Comparison of ENCODE assay signal across 1 cellular context in the genomic region with DNA sequence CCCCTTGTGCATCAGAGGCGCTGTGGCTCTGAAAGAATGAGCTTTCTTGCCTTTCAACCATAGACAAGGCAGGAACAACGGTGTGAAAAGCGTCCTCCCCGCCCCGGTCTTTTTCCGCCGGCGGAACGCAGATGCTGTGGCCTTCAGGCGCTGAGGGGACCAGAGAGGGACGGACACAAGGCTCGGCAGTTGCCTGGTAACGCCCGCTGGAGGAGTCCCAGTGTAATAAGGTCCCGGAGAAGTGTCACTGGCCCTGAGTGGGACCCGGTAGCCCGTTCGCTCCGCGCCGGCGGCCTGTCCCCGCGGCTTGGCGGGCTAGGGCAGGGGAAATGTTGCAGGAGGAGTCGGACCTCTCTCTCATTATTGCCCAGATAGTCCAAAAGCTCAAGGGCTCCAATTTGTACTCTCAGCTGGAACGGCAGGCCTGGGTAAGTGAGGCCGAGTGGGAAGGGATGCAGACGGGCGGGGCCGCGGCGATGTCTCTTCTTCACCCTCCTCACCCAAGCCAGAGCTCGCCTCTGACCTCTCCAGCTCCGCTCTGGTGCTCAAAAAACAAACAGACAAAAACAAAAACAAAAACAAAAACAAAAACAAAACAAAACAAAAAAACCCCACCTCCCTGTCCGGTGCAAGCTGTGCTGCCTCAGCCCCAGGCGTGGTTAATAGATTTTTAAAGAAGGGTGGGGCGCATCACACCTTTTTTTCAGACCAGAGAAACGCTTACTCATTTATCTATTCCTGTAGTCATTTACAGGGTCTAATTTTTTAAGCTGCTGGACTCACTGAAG.
TF ChIP-seq lines count a peak whose summit lies in the region.

A gene with protein sequence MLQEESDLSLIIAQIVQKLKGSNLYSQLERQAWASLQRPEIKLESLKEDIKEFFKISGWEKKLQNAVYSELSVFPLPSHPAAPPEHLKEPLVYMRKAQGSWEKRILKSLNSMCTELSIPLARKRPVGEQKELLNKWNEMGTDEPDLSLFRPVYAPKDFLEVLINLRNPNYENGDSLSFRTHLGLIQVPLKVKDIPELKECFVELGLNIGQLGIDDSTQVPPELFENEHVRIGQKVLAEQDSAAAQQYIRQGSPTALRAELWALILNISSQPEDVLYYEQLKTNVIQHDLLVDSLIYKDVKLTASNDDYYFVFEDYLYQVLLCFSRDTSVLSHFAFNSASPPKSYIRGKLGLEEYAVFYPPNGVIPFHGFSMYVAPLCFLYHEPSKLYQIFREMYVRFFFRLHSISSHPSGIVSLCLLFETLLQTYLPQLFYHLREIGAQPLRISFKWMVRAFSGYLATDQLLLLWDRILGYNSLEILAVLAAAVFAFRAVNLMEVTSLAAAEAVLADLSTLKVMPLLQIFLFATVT (plus strand): TSS at position 220 of the 788 bp plus-strand sequence. CDS start 110 bp downstream, at position 330.

TF ChIP-seq in GM12878, 131 proteins besides CTCF, POLR2A, EP300 and RAD21 (continued from another document and continues in another):
- TF ChIP-seq, protein P1, sequence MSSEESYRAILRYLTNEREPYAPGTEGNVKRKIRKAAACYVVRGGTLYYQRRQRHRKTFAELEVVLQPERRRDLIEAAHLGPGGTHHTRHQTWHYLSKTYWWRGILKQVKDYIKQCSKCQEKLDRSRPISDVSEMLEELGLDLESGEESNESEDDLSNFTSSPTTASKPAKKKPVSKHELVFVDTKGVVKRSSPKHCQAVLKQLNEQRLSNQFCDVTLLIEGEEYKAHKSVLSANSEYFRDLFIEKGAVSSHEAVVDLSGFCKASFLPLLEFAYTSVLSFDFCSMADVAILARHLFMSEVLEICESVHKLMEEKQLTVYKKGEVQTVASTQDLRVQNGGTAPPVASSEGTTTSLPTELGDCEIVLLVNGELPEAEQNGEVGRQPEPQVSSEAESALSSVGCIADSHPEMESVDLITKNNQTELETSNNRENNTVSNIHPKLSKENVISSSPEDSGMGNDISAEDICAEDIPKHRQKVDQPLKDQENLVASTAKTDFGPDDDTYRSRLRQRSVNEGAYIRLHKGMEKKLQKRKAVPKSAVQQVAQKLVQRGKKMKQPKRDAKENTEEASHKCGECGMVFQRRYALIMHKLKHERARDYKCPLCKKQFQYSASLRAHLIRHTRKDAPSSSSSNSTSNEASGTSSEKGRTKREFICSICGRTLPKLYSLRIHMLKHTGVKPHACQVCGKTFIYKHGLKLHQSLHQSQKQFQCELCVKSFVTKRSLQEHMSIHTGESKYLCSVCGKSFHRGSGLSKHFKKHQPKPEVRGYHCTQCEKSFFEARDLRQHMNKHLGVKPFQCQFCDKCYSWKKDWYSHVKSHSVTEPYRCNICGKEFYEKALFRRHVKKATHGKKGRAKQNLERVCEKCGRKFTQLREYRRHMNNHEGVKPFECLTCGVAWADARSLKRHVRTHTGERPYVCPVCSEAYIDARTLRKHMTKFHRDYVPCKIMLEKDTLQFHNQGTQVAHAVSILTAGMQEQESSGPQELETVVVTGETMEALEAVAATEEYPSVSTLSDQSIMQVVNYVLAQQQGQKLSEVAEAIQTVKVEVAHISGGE (CRISPR knock-in tag; IDR thresholded peaks at IDR 0.05) = peak; percentile 98
- TF ChIP-seq CREM (IDR thresholded peaks at IDR 0.05; ENCODE audit: low read depth) (peak; percentile 91), DPF2 (IDR thresholded peaks at IDR 0.05) (peak; percentile 51), IKZF1 (conservative IDR thresholded peaks at IDR 0.05) (peak; percentile 78), ASH2L (IDR thresholded peaks at IDR 0.05; ENCODE audit: borderline replicate concordance, low read depth) (no peak), CHD4 (IDR thresholded peaks at IDR 0.05) (no peak), CHD1 (IDR thresholded peaks at IDR 0.05; ENCODE audit: low read depth, low read length) (no peak), SREBF1 (IDR thresholded peaks at IDR 0.05; ENCODE audit: low read length) (0 out of 2 replicates have a peak, but pooled peaks have one; percentile 24), SPI1 (IDR thresholded peaks at IDR 0.05; ENCODE audit: borderline replicate concordance, insufficient read depth, low read depth, low read length) (no peak), ZNF24 (IDR thresholded peaks at IDR 0.05) (peak; percentile 82), NFYA (IDR thresholded peaks at IDR 0.05; ENCODE audit: borderline replicate concordance, low read depth, low read length) (no peak), MXI1 (IDR thresholded peaks at IDR 0.05; ENCODE audit: low read depth, low read length) (peak; percentile 89), ZZZ3 (IDR thresholded peaks at IDR 0.05; ENCODE audit: control insufficient read depth, insufficient read length, low read depth) (peak; percentile 23), NFXL1 (IDR thresholded peaks at IDR 0.05; ENCODE audit: borderline replicate concordance) (no peak), FOXM1 (IDR thresholded peaks at IDR 0.05; ENCODE audit: low read depth, low read length) (peak; percentile 65; the same call in 1 of the 2 replicates), ZBED1 (IDR thresholded peaks at IDR 0.05; ENCODE audit: borderline replicate concordance) (no peak), PAX5 (IDR thresholded peaks at IDR 0.05; ENCODE audit: borderline replicate concordance, low read depth, low read length) (peak; percentile 52; the same call in 1 of the 2 replicates), MEF2A (IDR thresholded peaks at IDR 0.05; ENCODE audit: insufficient read depth, low read depth, low read length) (0 out of 2 replicates have a peak, but pooled peaks have one; percentile 10), PML (IDR thresholded peaks at IDR 0.05; ENCODE audit: low read length) (peak; percentile 49), MYB (IDR thresholded peaks at IDR 0.05; ENCODE audit: borderline replicate concordance, low read depth, low read length) (no peak), JUNB (IDR thresholded peaks at IDR 0.05) (no peak), SIX5 (IDR thresholded peaks at IDR 0.05; ENCODE audit: low read depth, low read length, severe bottlenecking) (peak; percentile 66), FOXK2 (IDR thresholded peaks at IDR 0.05) (peak; percentile 73), CEBPB (IDR thresholded peaks at IDR 0.05; ENCODE audit: borderline replicate concordance in 1 of 2, low read depth in 2 of 2, low read length in 2 of 2) (no peak), NRF1 (conservative IDR thresholded peaks at IDR 0.05; ENCODE audit: low read depth, low read length) (no peak), MTA3 (IDR thresholded peaks at IDR 0.05; ENCODE audit: borderline replicate concordance, low read length) (peak; percentile 65; the same call in 1 of the 2 replicates), CBX3 (IDR thresholded peaks at IDR 0.05; ENCODE audit: borderline replicate concordance, low read depth) (no peak), BMI1 (IDR thresholded peaks at IDR 0.05; ENCODE audit: borderline replicate concordance) (peak; percentile 91), POLR2AphosphoS2 (IDR thresholded peaks at IDR 0.05; ENCODE audit: low read depth, low read length) (peak; percentile 39; the same call in 1 of the 2 replicates), BACH1 (IDR thresholded peaks at IDR 0.05; ENCODE audit: borderline replicate concordance) (peak; percentile 71), SIN3A (IDR thresholded peaks at IDR 0.05; ENCODE audit: low read depth, low read length) (peak; percentile 91), YBX1 (IDR thresholded peaks at IDR 0.05) (no peak)
- TF ChIP-seq, protein P2, sequence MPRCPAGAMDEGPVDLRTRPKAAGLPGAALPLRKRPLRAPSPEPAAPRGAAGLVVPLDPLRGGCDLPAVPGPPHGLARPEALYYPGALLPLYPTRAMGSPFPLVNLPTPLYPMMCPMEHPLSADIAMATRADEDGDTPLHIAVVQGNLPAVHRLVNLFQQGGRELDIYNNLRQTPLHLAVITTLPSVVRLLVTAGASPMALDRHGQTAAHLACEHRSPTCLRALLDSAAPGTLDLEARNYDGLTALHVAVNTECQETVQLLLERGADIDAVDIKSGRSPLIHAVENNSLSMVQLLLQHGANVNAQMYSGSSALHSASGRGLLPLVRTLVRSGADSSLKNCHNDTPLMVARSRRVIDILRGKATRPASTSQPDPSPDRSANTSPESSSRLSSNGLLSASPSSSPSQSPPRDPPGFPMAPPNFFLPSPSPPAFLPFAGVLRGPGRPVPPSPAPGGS (IDR thresholded peaks at IDR 0.05; ENCODE audit: borderline replicate concordance, insufficient read depth, low read depth, low read length, poor library complexity, severe bottlenecking) = no peak
- TF ChIP-seq, protein P3, sequence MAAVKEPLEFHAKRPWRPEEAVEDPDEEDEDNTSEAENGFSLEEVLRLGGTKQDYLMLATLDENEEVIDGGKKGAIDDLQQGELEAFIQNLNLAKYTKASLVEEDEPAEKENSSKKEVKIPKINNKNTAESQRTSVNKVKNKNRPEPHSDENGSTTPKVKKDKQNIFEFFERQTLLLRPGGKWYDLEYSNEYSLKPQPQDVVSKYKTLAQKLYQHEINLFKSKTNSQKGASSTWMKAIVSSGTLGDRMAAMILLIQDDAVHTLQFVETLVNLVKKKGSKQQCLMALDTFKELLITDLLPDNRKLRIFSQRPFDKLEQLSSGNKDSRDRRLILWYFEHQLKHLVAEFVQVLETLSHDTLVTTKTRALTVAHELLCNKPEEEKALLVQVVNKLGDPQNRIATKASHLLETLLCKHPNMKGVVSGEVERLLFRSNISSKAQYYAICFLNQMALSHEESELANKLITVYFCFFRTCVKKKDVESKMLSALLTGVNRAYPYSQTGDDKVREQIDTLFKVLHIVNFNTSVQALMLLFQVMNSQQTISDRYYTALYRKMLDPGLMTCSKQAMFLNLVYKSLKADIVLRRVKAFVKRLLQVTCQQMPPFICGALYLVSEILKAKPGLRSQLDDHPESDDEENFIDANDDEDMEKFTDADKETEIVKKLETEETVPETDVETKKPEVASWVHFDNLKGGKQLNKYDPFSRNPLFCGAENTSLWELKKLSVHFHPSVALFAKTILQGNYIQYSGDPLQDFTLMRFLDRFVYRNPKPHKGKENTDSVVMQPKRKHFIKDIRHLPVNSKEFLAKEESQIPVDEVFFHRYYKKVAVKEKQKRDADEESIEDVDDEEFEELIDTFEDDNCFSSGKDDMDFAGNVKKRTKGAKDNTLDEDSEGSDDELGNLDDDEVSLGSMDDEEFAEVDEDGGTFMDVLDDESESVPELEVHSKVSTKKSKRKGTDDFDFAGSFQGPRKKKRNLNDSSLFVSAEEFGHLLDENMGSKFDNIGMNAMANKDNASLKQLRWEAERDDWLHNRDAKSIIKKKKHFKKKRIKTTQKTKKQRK (IDR thresholded peaks at IDR 0.05; ENCODE audit: low read depth, low read length) = no peak
- TF ChIP-seq, protein P4, sequence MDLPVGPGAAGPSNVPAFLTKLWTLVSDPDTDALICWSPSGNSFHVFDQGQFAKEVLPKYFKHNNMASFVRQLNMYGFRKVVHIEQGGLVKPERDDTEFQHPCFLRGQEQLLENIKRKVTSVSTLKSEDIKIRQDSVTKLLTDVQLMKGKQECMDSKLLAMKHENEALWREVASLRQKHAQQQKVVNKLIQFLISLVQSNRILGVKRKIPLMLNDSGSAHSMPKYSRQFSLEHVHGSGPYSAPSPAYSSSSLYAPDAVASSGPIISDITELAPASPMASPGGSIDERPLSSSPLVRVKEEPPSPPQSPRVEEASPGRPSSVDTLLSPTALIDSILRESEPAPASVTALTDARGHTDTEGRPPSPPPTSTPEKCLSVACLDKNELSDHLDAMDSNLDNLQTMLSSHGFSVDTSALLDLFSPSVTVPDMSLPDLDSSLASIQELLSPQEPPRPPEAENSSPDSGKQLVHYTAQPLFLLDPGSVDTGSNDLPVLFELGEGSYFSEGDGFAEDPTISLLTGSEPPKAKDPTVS (IDR thresholded peaks at IDR 0.05; ENCODE audit: low read depth, low read length) = 0 out of 2 replicates have a peak, but pooled peaks have one; percentile 76
- TF ChIP-seq, protein P5, sequence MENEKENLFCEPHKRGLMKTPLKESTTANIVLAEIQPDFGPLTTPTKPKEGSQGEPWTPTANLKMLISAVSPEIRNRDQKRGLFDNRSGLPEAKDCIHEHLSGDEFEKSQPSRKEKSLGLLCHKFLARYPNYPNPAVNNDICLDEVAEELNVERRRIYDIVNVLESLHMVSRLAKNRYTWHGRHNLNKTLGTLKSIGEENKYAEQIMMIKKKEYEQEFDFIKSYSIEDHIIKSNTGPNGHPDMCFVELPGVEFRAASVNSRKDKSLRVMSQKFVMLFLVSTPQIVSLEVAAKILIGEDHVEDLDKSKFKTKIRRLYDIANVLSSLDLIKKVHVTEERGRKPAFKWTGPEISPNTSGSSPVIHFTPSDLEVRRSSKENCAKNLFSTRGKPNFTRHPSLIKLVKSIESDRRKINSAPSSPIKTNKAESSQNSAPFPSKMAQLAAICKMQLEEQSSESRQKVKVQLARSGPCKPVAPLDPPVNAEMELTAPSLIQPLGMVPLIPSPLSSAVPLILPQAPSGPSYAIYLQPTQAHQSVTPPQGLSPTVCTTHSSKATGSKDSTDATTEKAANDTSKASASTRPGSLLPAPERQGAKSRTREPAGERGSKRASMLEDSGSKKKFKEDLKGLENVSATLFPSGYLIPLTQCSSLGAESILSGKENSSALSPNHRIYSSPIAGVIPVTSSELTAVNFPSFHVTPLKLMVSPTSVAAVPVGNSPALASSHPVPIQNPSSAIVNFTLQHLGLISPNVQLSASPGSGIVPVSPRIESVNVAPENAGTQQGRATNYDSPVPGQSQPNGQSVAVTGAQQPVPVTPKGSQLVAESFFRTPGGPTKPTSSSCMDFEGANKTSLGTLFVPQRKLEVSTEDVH (IDR thresholded peaks at IDR 0.05; ENCODE audit: low read depth, partially characterized antibody) = no peak
- TF ChIP-seq, protein P6, sequence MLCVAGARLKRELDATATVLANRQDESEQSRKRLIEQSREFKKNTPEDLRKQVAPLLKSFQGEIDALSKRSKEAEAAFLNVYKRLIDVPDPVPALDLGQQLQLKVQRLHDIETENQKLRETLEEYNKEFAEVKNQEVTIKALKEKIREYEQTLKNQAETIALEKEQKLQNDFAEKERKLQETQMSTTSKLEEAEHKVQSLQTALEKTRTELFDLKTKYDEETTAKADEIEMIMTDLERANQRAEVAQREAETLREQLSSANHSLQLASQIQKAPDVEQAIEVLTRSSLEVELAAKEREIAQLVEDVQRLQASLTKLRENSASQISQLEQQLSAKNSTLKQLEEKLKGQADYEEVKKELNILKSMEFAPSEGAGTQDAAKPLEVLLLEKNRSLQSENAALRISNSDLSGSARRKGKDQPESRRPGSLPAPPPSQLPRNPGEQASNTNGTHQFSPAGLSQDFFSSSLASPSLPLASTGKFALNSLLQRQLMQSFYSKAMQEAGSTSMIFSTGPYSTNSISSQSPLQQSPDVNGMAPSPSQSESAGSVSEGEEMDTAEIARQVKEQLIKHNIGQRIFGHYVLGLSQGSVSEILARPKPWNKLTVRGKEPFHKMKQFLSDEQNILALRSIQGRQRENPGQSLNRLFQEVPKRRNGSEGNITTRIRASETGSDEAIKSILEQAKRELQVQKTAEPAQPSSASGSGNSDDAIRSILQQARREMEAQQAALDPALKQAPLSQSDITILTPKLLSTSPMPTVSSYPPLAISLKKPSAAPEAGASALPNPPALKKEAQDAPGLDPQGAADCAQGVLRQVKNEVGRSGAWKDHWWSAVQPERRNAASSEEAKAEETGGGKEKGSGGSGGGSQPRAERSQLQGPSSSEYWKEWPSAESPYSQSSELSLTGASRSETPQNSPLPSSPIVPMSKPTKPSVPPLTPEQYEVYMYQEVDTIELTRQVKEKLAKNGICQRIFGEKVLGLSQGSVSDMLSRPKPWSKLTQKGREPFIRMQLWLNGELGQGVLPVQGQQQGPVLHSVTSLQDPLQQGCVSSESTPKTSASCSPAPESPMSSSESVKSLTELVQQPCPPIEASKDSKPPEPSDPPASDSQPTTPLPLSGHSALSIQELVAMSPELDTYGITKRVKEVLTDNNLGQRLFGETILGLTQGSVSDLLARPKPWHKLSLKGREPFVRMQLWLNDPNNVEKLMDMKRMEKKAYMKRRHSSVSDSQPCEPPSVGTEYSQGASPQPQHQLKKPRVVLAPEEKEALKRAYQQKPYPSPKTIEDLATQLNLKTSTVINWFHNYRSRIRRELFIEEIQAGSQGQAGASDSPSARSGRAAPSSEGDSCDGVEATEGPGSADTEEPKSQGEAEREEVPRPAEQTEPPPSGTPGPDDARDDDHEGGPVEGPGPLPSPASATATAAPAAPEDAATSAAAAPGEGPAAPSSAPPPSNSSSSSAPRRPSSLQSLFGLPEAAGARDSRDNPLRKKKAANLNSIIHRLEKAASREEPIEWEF (IDR thresholded peaks at IDR 0.05; ENCODE audit: insufficient replicate concordance, low read depth, low read length) = no peak
